33 cellular contexts compared by ENCODE assay signal in the genomic region with DNA sequence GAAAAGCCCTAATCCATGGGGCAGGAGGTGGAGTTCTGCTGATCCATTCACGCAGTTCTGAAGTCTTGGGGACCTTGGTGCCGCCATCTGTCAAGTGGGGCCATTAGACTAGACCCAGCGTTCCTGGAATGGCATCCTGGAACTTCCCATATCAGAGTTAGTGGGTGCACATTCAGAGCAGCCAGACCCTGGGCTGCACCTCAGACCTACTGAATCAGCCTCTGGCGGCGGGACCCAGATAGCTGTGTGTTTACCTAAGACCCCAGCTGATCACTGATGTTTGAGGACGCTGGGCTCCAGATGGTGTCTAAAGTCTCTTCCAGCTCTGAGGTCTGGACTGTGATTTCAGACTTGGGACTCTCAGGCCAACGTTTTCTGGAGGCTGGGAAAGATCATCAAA.
"Had no signal": no experiment of that assay in that cellular context is flagged by ENCODE, and none has a peak within 500 bp of the region (broad histone marks: within the 10 kb centered on the region; RNA-seq: fewer than 3 reads in every experiment).

No MANE protein-coding gene starts in this region.

- H3K27me3 Mint-ChIP-seq: activated CD4-positive, alpha-beta T cell treated with anti-CD3 and anti-CD28 coated beads, Interleukin-2, amount 10 ng/mL, durations not matched to agents 24 days and 14 days; activated CD8-positive, alpha-beta T cell treated with anti-CD3 and anti-CD28 coated beads for 36 hours; activated T-helper 17 cell treated with anti-CD3 and anti-CD28 coated beads, Interleukin-2, amount 50 U/mL, for 72 hours; central memory CD8-positive, alpha-beta T cell had no signal

- H3K4me1 ChIP-seq: adrenal gland had no signal

- ATAC-seq: activated CD8-positive, alpha-beta T cell treated with anti-CD3 and anti-CD28 coated beads for 36 hours; activated naive CD4-positive, alpha-beta T cell treated with anti-CD3 and anti-CD28 coated beads, Interleukin-2, amount 50 U/mL, for 72 hours; activated T-cell treated with anti-CD3 and anti-CD28 coated beads, Interleukin-2, amount 50 U/mL, for 72 hours; activated T-helper 17 cell treated with anti-CD3 and anti-CD28 coated beads, Interleukin-2, amount 50 U/mL, for 72 hours; Panc1 had no signal

- H3K9ac ChIP-seq: KMS-11 had no signal

- H3K9me3 Mint-ChIP-seq: activated CD4-positive, alpha-beta T cell treated with anti-CD3 and anti-CD28 coated beads, Interleukin-2, amount 10 ng/mL, durations not matched to agents 24 days and 14 days; activated CD8-positive, alpha-beta T cell treated with anti-CD3 and anti-CD28 coated beads for 36 hours; activated naive CD4-positive, alpha-beta T cell treated with anti-CD3 and anti-CD28 coated beads for 36 hours; activated naive CD4-positive, alpha-beta T cell treated with anti-CD3 and anti-CD28 coated beads, Interleukin-2, amount 50 U/mL, for 72 hours; activated T-cell treated with anti-CD3 and anti-CD28 coated beads, Interleukin-2, amount 50 U/mL, for 72 hours; activated T-helper 17 cell treated with anti-CD3 and anti-CD28 coated beads, Interleukin-2, amount 50 U/mL, for 72 hours; brain; central memory CD8-positive, alpha-beta T cell had no signal

- H3K4me1 Mint-ChIP-seq: brain had no signal

- H3K4me2 ChIP-seq: KMS-11 had no signal

- H3K27ac ChIP-seq: adrenal gland, KMS-11, SJCRH30, SK-N-MC, WERI-Rb-1 had no signal

- H3K4me3 Mint-ChIP-seq: activated CD4-positive, alpha-beta T cell treated with anti-CD3 and anti-CD28 coated beads, Interleukin-2, amount 10 ng/mL, durations not matched to agents 24 days and 14 days; activated CD8-positive, alpha-beta T cell treated with anti-CD3 and anti-CD28 coated beads for 36 hours; activated naive CD4-positive, alpha-beta T cell treated with anti-CD3 and anti-CD28 coated beads for 36 hours; activated T-cell treated with anti-CD3 and anti-CD28 coated beads, Interleukin-2, amount 50 U/mL, for 72 hours; activated T-helper 17 cell treated with anti-CD3 and anti-CD28 coated beads, Interleukin-2, amount 50 U/mL, for 72 hours; brain; central memory CD8-positive, alpha-beta T cell had no signal

- H3K4me3 ChIP-seq: adrenal gland, SJCRH30, SK-N-MC had no signal

- H3K27me3 ChIP-seq: adrenal gland had no signal

- DNase-seq: activated CD4-positive, alpha-beta T cell treated with anti-CD3 and anti-CD28 coated beads, Interleukin-2, amount 10 ng/mL, durations not matched to agents 24 days and 14 days; activated CD4-positive, alpha-beta T cell treated with anti-CD3 and anti-CD28 coated beads, Interleukin-2, amount 50 U/mL, for 4 hours; activated CD4-positive, CD25-positive, alpha-beta regulatory T cell; activated CD8-positive, alpha-beta T cell treated with anti-CD3 and anti-CD28 coated beads for 36 hours; activated effector memory CD4-positive, alpha-beta T cell treated with anti-CD3 and anti-CD28 coated beads, Interleukin-2, amount 50 U/mL, for 16 hours; activated naive CD4-positive, alpha-beta T cell treated with anti-CD3 and anti-CD28 coated beads for 36 hours; activated T-cell treated with anti-CD3 and anti-CD28 coated beads, Interleukin-2, amount 50 U/mL, for 1 hour; activated T-cell treated with anti-CD3 and anti-CD28 coated beads, Interleukin-2, amount 50 U/mL, for 72 hours; adrenal gland; anterior cingulate cortex; MM.1S; MV-4-11; NCI-H1092; NCI-H1417; NCI-H146; NCI-H187; NCI-H2029 treated with DMSO at 0.1 percent for 48 hours; NCI-H2107; NCI-H2171; NCI-H510A; NCI-H526; NCI-H774; SHP77; SJCRH30; T1000; WERI-Rb-1 had no signal

- H3K27ac Mint-ChIP-seq: activated CD4-positive, alpha-beta T cell treated with anti-CD3 and anti-CD28 coated beads, Interleukin-2, amount 10 ng/mL, durations not matched to agents 24 days and 14 days; activated CD8-positive, alpha-beta T cell treated with anti-CD3 and anti-CD28 coated beads for 36 hours; activated naive CD4-positive, alpha-beta T cell treated with anti-CD3 and anti-CD28 coated beads for 36 hours; activated T-cell treated with anti-CD3 and anti-CD28 coated beads, Interleukin-2, amount 50 U/mL, for 72 hours; activated T-helper 17 cell treated with anti-CD3 and anti-CD28 coated beads, Interleukin-2, amount 50 U/mL, for 72 hours; brain had no signal

- H3K9me3 ChIP-seq: adrenal gland, SJCRH30 had no signal
